In genomic region chr4:19492611-19493010, GRCh38 we compare ENCODE assay signal across 20 cellular contexts.
DNase-seq lines count a peak whose midpoint lies in the region; TF ChIP-seq lines count a peak whose summit lies in the region.
"Had no signal": no experiment of that assay in that cellular context is flagged by ENCODE, and none has a peak within 500 bp of the region (broad histone marks: within the 10 kb centered on the region; RNA-seq: fewer than 3 reads in every experiment).

No MANE protein-coding gene starts in this region.

- no peak overlapping the region for H3K4me3 ChIP-seq in AG10803 (ENCODE audit: low read length)
- H3K4me3 ChIP-seq in choroid plexus epithelial cell (ENCODE audit: low read depth, low read length), result no peak overlapping the region
- H3K4me3 ChIP-seq in fibroblast of pulmonary artery (replicated peaks; ENCODE audit: low read depth, low read length), result no peak overlapping the region

- no peaks in the 10 kb centered on the region for H3K4me1 Mint-ChIP-seq in activated T-helper 2 cell treated with anti-CD3 and anti-CD28 coated beads, Interferon-gamma antibody, Interleukin-2, Interleukin-4, amounts not matched to agents 10 μg/mL and 5 μg/mL and 100 μg/mL, durations not matched to agents 14 hours and 24 hours and 36 hours (ENCODE audit: low read depth)
- H3K4me1 Mint-ChIP-seq: CD4-positive, CD25-positive, alpha-beta regulatory T cell had no signal

- H3K27ac Mint-ChIP-seq in activated T-helper 2 cell treated with anti-CD3 and anti-CD28 coated beads, Interferon-gamma antibody, Interleukin-2, Interleukin-4, amounts not matched to agents 10 μg/mL and 5 μg/mL and 100 μg/mL, durations not matched to agents 14 hours and 24 hours and 36 hours, result no peak overlapping the region
- H3K27ac Mint-ChIP-seq: CD4-positive, CD25-positive, alpha-beta regulatory T cell had no signal

- no peak overlapping the region for H3K4me3 Mint-ChIP-seq in activated T-helper 2 cell treated with anti-CD3 and anti-CD28 coated beads, Interferon-gamma antibody, Interleukin-2, Interleukin-4, amounts not matched to agents 10 μg/mL and 5 μg/mL and 100 μg/mL, durations not matched to agents 14 hours and 24 hours and 36 hours (ENCODE audit: low read depth)
- H3K4me3 Mint-ChIP-seq: CD4-positive, CD25-positive, alpha-beta regulatory T cell had no signal

- TF ChIP-seq CTCF in AG10803 (conservative IDR thresholded peaks at IDR 0.05; ENCODE audit: low read length), result no peak
- TF ChIP-seq CTCF in choroid plexus epithelial cell (conservative IDR thresholded peaks at IDR 0.05; ENCODE audit: low read depth, low read length), result no peak
- no peak for TF ChIP-seq CTCF in fibroblast of pulmonary artery (IDR thresholded peaks at IDR 0.05; ENCODE audit: low read length, missing control alignments)

- H3K27me3 Mint-ChIP-seq in activated T-helper 2 cell treated with anti-CD3 and anti-CD28 coated beads, Interferon-gamma antibody, Interleukin-2, Interleukin-4, amounts not matched to agents 10 μg/mL and 5 μg/mL and 100 μg/mL, durations not matched to agents 14 hours and 24 hours and 36 hours (ENCODE audit: low read depth), result no peaks in the 10 kb centered on the region
- H3K27me3 Mint-ChIP-seq: CD4-positive, CD25-positive, alpha-beta regulatory T cell had no signal

- H3K36me3 Mint-ChIP-seq in activated T-helper 2 cell treated with anti-CD3 and anti-CD28 coated beads, Interferon-gamma antibody, Interleukin-2, Interleukin-4, amounts not matched to agents 10 μg/mL and 5 μg/mL and 100 μg/mL, durations not matched to agents 14 hours and 24 hours and 36 hours (ENCODE audit: low read depth), result no peaks in the 10 kb centered on the region
- H3K36me3 Mint-ChIP-seq: CD4-positive, CD25-positive, alpha-beta regulatory T cell had no signal

- DNase-seq in AG10803 (ENCODE audit: low read depth) (peak; percentile 20), HCEC 1CT (peak; percentile 64), choroid plexus epithelial cell (ENCODE audit: low read depth) (peak; percentile 36), fibroblast of pulmonary artery (ENCODE audit: low read depth) (peak; percentile 29), anterior cingulate cortex (lab: John Stamatoyannopoulos, UW) (no peak), RKO (ENCODE audit: low spot score) (no peak), iPS-NIHi7 (ENCODE audit: extremely low spot score) (no peak)
- no peak for DNase-seq in activated T-helper 2 cell treated with anti-CD3 and anti-CD28 coated beads, Interferon-gamma antibody, Interleukin-2, Interleukin-4, amounts not matched to agents 10 μg/mL and 5 μg/mL and 100 μg/mL, durations not matched to agents 14 hours and 24 hours and 36 hours (ENCODE audit: low spot score)
- DNase-seq: BE2C; CD4-positive, CD25-positive, alpha-beta regulatory T cell; COR-L47; DMS79; NCI-H1105; NCI-H146; NCI-H2029 treated with DMSO at 0.1 percent for 48 hours; NCI-H2171 treated with DMSO at 0.1 percent for 48 hours; NCI-H524 treated with DMSO at 0.1 percent for 48 hours; NCI-H82; OCI-M1; Right ventricle myocardium superior had no signal

- intact Hi-C loops in activated T-helper 2 cell treated with anti-CD3 and anti-CD28 coated beads, Interferon-gamma antibody, Interleukin-2, Interleukin-4, amounts not matched to agents 10 μg/mL and 5 μg/mL and 100 μg/mL, durations not matched to agents 14 hours and 24 hours and 36 hours (cut with micrococcal nuclease), result no loop called here

- peaks cover 28% of the 10 kb centered on the region for H3K9me3 Mint-ChIP-seq in activated T-helper 2 cell treated with anti-CD3 and anti-CD28 coated beads, Interferon-gamma antibody, Interleukin-2, Interleukin-4, amounts not matched to agents 10 μg/mL and 5 μg/mL and 100 μg/mL, durations not matched to agents 14 hours and 24 hours and 36 hours

Comparison
In these comparisons a context has a peak if more than half of its experiments do, and no peak if none do; other contexts are left out.
1. DNase-seq: peak in AG10803 (single experiment), HCEC 1CT (single experiment), choroid plexus epithelial cell (single experiment) and fibroblast of pulmonary artery (single experiment); none in anterior cingulate cortex (0 of 58), activated T-helper 2 cell treated with anti-CD3 and anti-CD28 coated beads, Interferon-gamma antibody, Interleukin-2, Interleukin-4, amounts not matched to agents 10 μg/mL and 5 μg/mL and 100 μg/mL, durations not matched to agents 14 hours and 24 hours and 36 hours (single experiment), RKO (single experiment) and iPS-NIHi7 (single experiment).